Comparison of ENCODE assay signal across 1 cellular context in genomic region chr16:2044541-2044940, GRCh38.
TF ChIP-seq lines count a peak whose summit lies in the region.

No MANE protein-coding gene starts in this region.

TF ChIP-seq in endothelial cell of umbilical vein, 7 proteins besides CTCF, POLR2A, EP300 and RAD21:
- TF ChIP-seq EZH2 (IDR thresholded peaks at IDR 0.05; ENCODE audit: borderline replicate concordance, low read depth, low read length, severe bottlenecking) = no peak
- no peak for TF ChIP-seq FOS (IDR thresholded peaks at IDR 0.05; ENCODE audit: borderline replicate concordance, insufficient read depth, low read length)
- no peak for TF ChIP-seq POLR2AphosphoS5 (IDR thresholded peaks at IDR 0.05; ENCODE audit: insufficient read depth, low read depth, low read length)
- TF ChIP-seq JUN (IDR thresholded peaks at IDR 0.05; ENCODE audit: borderline replicate concordance, insufficient read depth, insufficient read length, low read depth) = no peak
- TF ChIP-seq MAX (IDR thresholded peaks at IDR 0.05; ENCODE audit: insufficient read depth, insufficient read length) = no peak
- TF ChIP-seq GATA2 (IDR thresholded peaks at IDR 0.05; ENCODE audit: insufficient read depth, insufficient read length, low read depth, low read length) = no peak
- no peak for TF ChIP-seq MYC (IDR thresholded peaks at IDR 0.05; ENCODE audit: low read depth, low read length)
